ENCODE assay signal across 8 cellular contexts in genomic region chr19:5949792-5950305, GRCh38. TPM values are rescaled to one million over a fixed set of nuclear protein-coding genes. Genes with fewer than 3 reads are reported as not detected.
DNase-seq lines count a peak whose midpoint lies in the region; ATAC-seq and TF ChIP-seq lines count a peak whose summit lies in the region.

No MANE protein-coding gene starts in this region.

- TF ChIP-seq CTCF in esophagus squamous epithelium (IDR thresholded peaks at IDR 0.05) = no peak

- DNase-seq in NCI-H1436 treated with DMSO at 0.1 percent for 48 hours (lab: John Stamatoyannopoulos, UW) (peak; percentile 73), esophagus squamous epithelium (lab: John Stamatoyannopoulos, UW) (no peak), NCI-H2227 treated with DMSO at 0.1 percent for 48 hours (lab: John Stamatoyannopoulos, UW) (no peak), iPS-NIHi11 (ENCODE audit: low spot score) (no peak)
- DNase-seq in activated CD4-positive, alpha-beta T cell treated with anti-CD3 and anti-CD28 coated beads, Interleukin-2, amount 50 U/mL, for 1 hour = peak; percentile 35
- DNase-seq in stimulated activated CD4-positive, alpha-beta T cell treated with anti-CD3 and anti-CD28 coated beads, TNF-alpha, amount 100 ng/mL, for 24 hours (ENCODE audit: low read depth in 3 of 3) = peak in 2 of 3 experiments; percentile 21 to 26

- no peak for TF ChIP-seq POLR2A in esophagus squamous epithelium (IDR thresholded peaks at IDR 0.05)

- 80 to 84% methylated on average over 10 to 13 of the region's 13 CpGs for WGBS in esophagus squamous epithelium, 2 donors

- H3K27ac ChIP-seq in esophagus squamous epithelium = peak overlapping the region in 3 of 4 donors; percentile 67 to 78 (median 72)

- H3K36me3 ChIP-seq in esophagus squamous epithelium = peaks cover 0 to 47% (median 0%) of the 10 kb centered on the region in 3 donors

- ATAC-seq in GM21717 (IDR thresholded peaks at IDR 0.05; ENCODE audit: unreplicated experiment) (no peak), HG02970 (IDR thresholded peaks at IDR 0.05; ENCODE audit: low FRiP score, unreplicated experiment) (no peak)

- H3K9me3 ChIP-seq in esophagus squamous epithelium = no peaks in the 10 kb centered on the region

- no peak overlapping the region for H3K4me3 ChIP-seq in esophagus squamous epithelium

- H3K4me1 ChIP-seq in esophagus squamous epithelium = peaks cover 55 to 87% (median 70%) of the 10 kb centered on the region in 3 donors

- no peaks in the 10 kb centered on the region for H3K27me3 ChIP-seq in esophagus squamous epithelium

- intact Hi-C loops in esophagus squamous epithelium (cut with DNase I) = no loop called here

RNA-seq across cellular contexts. Expression of gene RANBP3, which starts 28.1 kb away (rescaled TPM):
- 10 to 100 TPM; 38.0 to 77.8 (median 39.6) TPM for total RNA-seq in esophagus squamous epithelium

RNA-seq across cellular contexts. Expression of gene CAPS, which starts 35.8 kb away (rescaled TPM):
- 10 to 100 TPM in 2 of 4 donors, 1 to 10 TPM in 2; 3.3 to 13.7 (median 7.3) TPM for total RNA-seq in esophagus squamous epithelium

RNA-seq across cellular contexts. Expression of gene VMAC, which starts 45.2 kb away (rescaled TPM):
- total RNA-seq in esophagus squamous epithelium = 1 to 10 TPM; 3.1 to 8.6 (median 5.6) TPM

RNA-seq across cellular contexts. Expression of gene NDUFA11, which starts 46.3 kb away (rescaled TPM):
- total RNA-seq in esophagus squamous epithelium = 100 to 1,000 TPM; 204 to 277 (median 234) TPM

Comparison
In these comparisons a context has a peak if more than half of its experiments do, and no peak if none do; other contexts are left out.
1. DNase-seq: peak in NCI-H1436 treated with DMSO at 0.1 percent for 48 hours (single experiment), activated CD4-positive, alpha-beta T cell treated with anti-CD3 and anti-CD28 coated beads, Interleukin-2, amount 50 U/mL, for 1 hour (single experiment) and stimulated activated CD4-positive, alpha-beta T cell treated with anti-CD3 and anti-CD28 coated beads, TNF-alpha, amount 100 ng/mL, for 24 hours (2 of 3); none in esophagus squamous epithelium (single experiment), NCI-H2227 treated with DMSO at 0.1 percent for 48 hours (single experiment) and iPS-NIHi11 (single experiment).